ENCODE assay signal across 13 cellular contexts in genomic region chr4:39706829-39707511, GRCh38. TPM values are rescaled to one million over a fixed set of nuclear protein-coding genes. Genes with fewer than 3 reads are reported as not detected.
DNase-seq lines count a peak whose midpoint lies in the region; ATAC-seq, FAIRE-seq and TF ChIP-seq lines count a peak whose summit lies in the region.
"Had no signal": no experiment of that assay in that cellular context is flagged by ENCODE, and none has a peak within 500 bp of the region (broad histone marks: within the 10 kb centered on the region; RNA-seq: fewer than 3 reads in every experiment).

No MANE protein-coding gene starts in this region.

- H3K4me3 ChIP-seq in left ventricle myocardium inferior (no peak overlapping the region), left lung (no peak overlapping the region)
- H3K4me3 ChIP-seq: pancreas had no signal

- peak; percentile 25 for ATAC-seq in left lung
- ATAC-seq: T-cell had no signal

- TF ChIP-seq CTCF in left ventricle myocardium inferior (IDR thresholded peaks at IDR 0.05; ENCODE audit: borderline replicate concordance): no peak
- no peak for TF ChIP-seq CTCF in left lung (IDR thresholded peaks at IDR 0.05)
- no peak for TF ChIP-seq CTCF in type B pancreatic cell (conservative IDR thresholded peaks at IDR 0.05)

- H3K4me1 Mint-ChIP-seq in activated CD4-positive, alpha-beta memory T cell treated with anti-CD3 and anti-CD28 coated beads for 36 hours (ENCODE audit: low read depth): peaks cover 52% of the 10 kb centered on the region
- H3K4me1 Mint-ChIP-seq in type B pancreatic cell (ENCODE audit: unreplicated experiment): peaks cover 17% of the 10 kb centered on the region

- no peak for FAIRE-seq in GM12892 (lab: Jason Lieb, UNC)
- FAIRE-seq: pancreas had no signal

- H3K27me3 ChIP-seq in left ventricle myocardium inferior (ENCODE audit: low read depth) (no peaks in the 10 kb centered on the region), left lung (no peaks in the 10 kb centered on the region)
- H3K27me3 ChIP-seq: pancreas had no signal

- intact Hi-C loops in left ventricle myocardium inferior (cut with micrococcal nuclease) (no loop called here), cardiac septum (cut with DNase I) (no loop called here), left lung (cut with DNase I) (no loop called here)
- intact Hi-C loops in activated CD4-positive, alpha-beta memory T cell treated with anti-CD3 and anti-CD28 coated beads for 36 hours (cut with micrococcal nuclease): loop anchor here (1.0 kb wide), 1 partner anchor 9 kb away; the partner anchor contains the start of gene UBE2K

- H3K4me1 ChIP-seq in left ventricle myocardium inferior (peaks cover 36% of the 10 kb centered on the region), left lung (peaks cover 0 to 37% of the 10 kb centered on the region in 2 donors)

- TF ChIP-seq POLR2A in GM12892 (IDR thresholded peaks at IDR 0.05; ENCODE audit: low read depth, low read length): no peak

- no peaks in the 10 kb centered on the region for H3K27me3 Mint-ChIP-seq in activated CD4-positive, alpha-beta memory T cell treated with anti-CD3 and anti-CD28 coated beads for 36 hours
- no peaks in the 10 kb centered on the region for H3K27me3 Mint-ChIP-seq in type B pancreatic cell
- H3K27me3 Mint-ChIP-seq: activated naive CD4-positive, alpha-beta T cell treated with anti-CD3 and anti-CD28 coated beads, Interleukin-2, amount 50 U/mL, for 24 hours; T-cell had no signal

- CTCF ChIA-PET in activated CD4-positive, alpha-beta memory T cell treated with anti-CD3 and anti-CD28 coated beads for 36 hours (lab: Charles Lee): no interaction called here

- POLR2A ChIA-PET in activated CD4-positive, alpha-beta memory T cell treated with anti-CD3 and anti-CD28 coated beads for 36 hours (lab: Charles Lee): no interaction called here

- H3K9me3 ChIP-seq in left ventricle myocardium inferior (replicated peaks) (no peaks in the 10 kb centered on the region), left lung (no peaks in the 10 kb centered on the region)
- H3K9me3 ChIP-seq: pancreas had no signal

- H3K27ac ChIP-seq in left ventricle myocardium inferior (replicated peaks): peak overlapping the region; percentile 56
- H3K27ac ChIP-seq in left lung: peak overlapping the region in 1 of 2 donors; percentile 24
- H3K27ac ChIP-seq: pancreas had no signal

- H3K9me3 Mint-ChIP-seq in activated CD4-positive, alpha-beta memory T cell treated with anti-CD3 and anti-CD28 coated beads for 36 hours: no peaks in the 10 kb centered on the region
- no peaks in the 10 kb centered on the region for H3K9me3 Mint-ChIP-seq in type B pancreatic cell
- H3K9me3 Mint-ChIP-seq: activated naive CD4-positive, alpha-beta T cell treated with anti-CD3 and anti-CD28 coated beads, Interleukin-2, amount 50 U/mL, for 24 hours; T-cell had no signal

- H3K36me3 Mint-ChIP-seq in activated CD4-positive, alpha-beta memory T cell treated with anti-CD3 and anti-CD28 coated beads for 36 hours: peaks cover 4% of the 10 kb centered on the region
- H3K36me3 Mint-ChIP-seq in type B pancreatic cell: peaks cover 13% of the 10 kb centered on the region

- DNase-seq in left ventricle myocardium inferior (no peak), cardiac septum (ENCODE audit: low spot score) (no peak), left lung (no peak), type B pancreatic cell (ENCODE audit: extremely low spot score, unreplicated experiment) (no peak), NCI-H2081 treated with DMSO at 0.1 percent for 48 hours (lab: John Stamatoyannopoulos, UW) (no peak), GOT3 (lab: John Stamatoyannopoulos, UW) (no peak), GM12892 (ENCODE audit: insufficient read length) (no peak)
- peak; percentile 41 for DNase-seq in activated CD4-positive, alpha-beta memory T cell treated with anti-CD3 and anti-CD28 coated beads for 36 hours
- DNase-seq: COR-L47, NCI-H1694, T-cell had no signal

- H3K4me3 Mint-ChIP-seq in activated CD4-positive, alpha-beta memory T cell treated with anti-CD3 and anti-CD28 coated beads for 36 hours: no peak overlapping the region
- H3K4me3 Mint-ChIP-seq in type B pancreatic cell: no peak overlapping the region
- H3K4me3 Mint-ChIP-seq: activated naive CD4-positive, alpha-beta T cell treated with anti-CD3 and anti-CD28 coated beads, Interleukin-2, amount 50 U/mL, for 24 hours; T-cell had no signal

- H3K27ac Mint-ChIP-seq in activated CD4-positive, alpha-beta memory T cell treated with anti-CD3 and anti-CD28 coated beads for 36 hours: no peak overlapping the region
- H3K27ac Mint-ChIP-seq in type B pancreatic cell: peak overlapping the region; percentile 54
- H3K27ac Mint-ChIP-seq: activated naive CD4-positive, alpha-beta T cell treated with anti-CD3 and anti-CD28 coated beads, Interleukin-2, amount 50 U/mL, for 24 hours; T-cell had no signal

- H3K36me3 ChIP-seq in left ventricle myocardium inferior (no peaks in the 10 kb centered on the region), left lung (peaks cover 0 to 17% of the 10 kb centered on the region in 2 donors)

RNA-seq across cellular contexts. Expression of gene UBE2K, which starts 9.0 kb away (rescaled TPM):
- total RNA-seq in left ventricle myocardium inferior (54.4 TPM), cardiac septum (57.0 TPM), left lung (10 to 100 TPM; 54.5 to 78.6 TPM), type B pancreatic cell (ENCODE audit: low replicate concordance) (87.7 and 88.6 TPM in 2 replicates)
- total RNA-seq in activated CD4-positive, alpha-beta memory T cell treated with anti-CD3 and anti-CD28 coated beads for 36 hours: 10 to 100 TPM; 81.4 to 83.5 TPM
- 56.5 TPM for polyA plus RNA-seq in GM12892 (2012; ENCODE audit: missing spikeins)
